ENCODE assay signal across 11 cellular contexts in genomic region chr7:128867842-128868623, GRCh38. TPM values are rescaled to one million over a fixed set of nuclear protein-coding genes. Genes with fewer than 3 reads are reported as not detected.
DNase-seq lines count a peak whose midpoint lies in the region; ATAC-seq and TF ChIP-seq lines count a peak whose summit lies in the region.
"Had no signal": no experiment of that assay in that cellular context is flagged by ENCODE, and none has a peak within 500 bp of the region (broad histone marks: within the 10 kb centered on the region; RNA-seq: fewer than 3 reads in every experiment).

No MANE protein-coding gene starts in this region.

- peaks cover 0 to 24% of the 10 kb centered on the region in 2 experiments; a peak in 1 of 4 replicates for H3K4me1 ChIP-seq in SK-N-SH (ENCODE audit: control insufficient read depth in 1 of 2, insufficient read depth in 2 of 2, low read depth in 1 of 2, low read length in 1 of 2)

- H2AFZ ChIP-seq in SK-N-SH (ENCODE audit: low read depth), result no peak overlapping the region

- H3K36me3 ChIP-seq in SK-N-SH (replicated peaks in 1 of 2; ENCODE audit: control insufficient read depth in 1 of 2, insufficient read depth in 2 of 2, low read length in 1 of 2), result peaks cover 8 to 14% of the 10 kb centered on the region in 2 experiments

- no peaks in the 10 kb centered on the region for H3K9me3 ChIP-seq in SK-N-SH

- in situ Hi-C loops in GM13977 (cut with MboI; ENCODE audit: low pct_unique_long_range_greater_than_20kb, low sequenced_read_pairs, unreplicated experiment), result no loop called here

- peaks cover 20% of the 10 kb centered on the region for H4K20me1 ChIP-seq in SK-N-SH (ENCODE audit: insufficient read depth)

- H3K4me2 ChIP-seq in SK-N-SH, result no peak overlapping the region

- 85% methylated on average over 11 of the region's 11 CpGs for WGBS in SK-N-SH (ENCODE audit: low lambda C conversion rate)

- no peak for TF ChIP-seq RAD21 in SK-N-SH (IDR thresholded peaks at IDR 0.05; ENCODE audit: low read length)

- POLR2A ChIA-PET in SK-N-SH (lab: Yijun Ruan, JAX), result interaction anchor here (0.7 to 1.2 kb wide), 2 partner anchors 26 to 55 kb away, joined by 3 read pairs; no protein-coding TSS in a partner anchor

- H3K9me2 ChIP-seq in SK-N-SH, result no peaks in the 10 kb centered on the region

- no peaks in the 10 kb centered on the region for H3K27me3 ChIP-seq in SK-N-SH (ENCODE audit: insufficient read depth)

- peak; percentile 12 for ATAC-seq in left colon
- no peak for ATAC-seq in GM21723 (IDR thresholded peaks at IDR 0.05; ENCODE audit: unreplicated experiment)

- DNase-seq in DMS 273 treated with DMSO at 0.1 percent for 48 hours (lab: John Stamatoyannopoulos, UW), result peak; percentile 94
- peak; percentile 84 for DNase-seq in NCI-H146 (lab: John Stamatoyannopoulos, UW)
- peak; percentile 71 for DNase-seq in SK-N-SH
- peak in 1 of 2 donors; percentile 64 for DNase-seq in left colon
- no peak for DNase-seq in ecto neural progenitor cell (ENCODE audit: low spot score)
- no peak for DNase-seq in kidney glomerular epithelial cell (lab: John Stamatoyannopoulos, UW)
- no peak for DNase-seq in GM13977 (ENCODE audit: low spot score)
- DNase-seq: left cardiac atrium; stimulated activated CD4-positive, alpha-beta T cell treated with anti-CD3 and anti-CD28 coated beads, Interleukin-15, amount 100 ng/mL, for 24 hours had no signal

- H3K9ac ChIP-seq in SK-N-SH, result no peak overlapping the region

- H3K27ac ChIP-seq in SK-N-SH (ENCODE audit: low read depth in 2 of 2, low read length in 1 of 2), result no peak overlapping the region

- intact Hi-C loops in left colon (cut with DNase I, micrococcal nuclease), result no loop called here

- no peak for TF ChIP-seq EP300 in SK-N-SH (IDR thresholded peaks at IDR 0.05; ENCODE audit: borderline replicate concordance in 1 of 2, low read depth in 1 of 2, low read length in 1 of 2)

- TF ChIP-seq CTCF in SK-N-SH (IDR thresholded peaks at IDR 0.05), result no peak
- no peak for TF ChIP-seq CTCF in GM13977 (IDR thresholded peaks at IDR 0.05; ENCODE audit: extremely low read depth, insufficient read depth, missing control alignments)

- CTCF ChIA-PET in SK-N-SH (lab: Yijun Ruan, JAX), result interaction anchor here (0.7 to 11.7 kb wide), 10 partner anchors 13 to 445 kb away, joined by 3 to 181 read pairs (median 3); partner anchors contain the start of gene METTL2B

- peaks cover 17% of the 10 kb centered on the region for H3K79me2 ChIP-seq in SK-N-SH (ENCODE audit: insufficient read depth)

- no peak overlapping the region for H3K4me3 ChIP-seq in SK-N-SH (ENCODE audit: low read depth in 2 of 2, low read length in 1 of 2)

- peaks cover 20% of the 10 kb centered on the region for H3F3A ChIP-seq in SK-N-SH (replicated peaks; ENCODE audit: insufficient read depth)

TF ChIP-seq in SK-N-SH, 30 proteins besides CTCF, POLR2A, EP300 and RAD21:
- TF ChIP-seq, protein P1, sequence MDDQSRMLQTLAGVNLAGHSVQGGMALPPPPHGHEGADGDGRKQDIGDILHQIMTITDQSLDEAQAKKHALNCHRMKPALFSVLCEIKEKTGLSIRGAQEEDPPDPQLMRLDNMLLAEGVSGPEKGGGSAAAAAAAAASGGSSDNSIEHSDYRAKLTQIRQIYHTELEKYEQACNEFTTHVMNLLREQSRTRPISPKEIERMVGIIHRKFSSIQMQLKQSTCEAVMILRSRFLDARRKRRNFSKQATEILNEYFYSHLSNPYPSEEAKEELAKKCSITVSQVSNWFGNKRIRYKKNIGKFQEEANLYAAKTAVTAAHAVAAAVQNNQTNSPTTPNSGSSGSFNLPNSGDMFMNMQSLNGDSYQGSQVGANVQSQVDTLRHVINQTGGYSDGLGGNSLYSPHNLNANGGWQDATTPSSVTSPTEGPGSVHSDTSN (IDR thresholded peaks at IDR 0.05), result peak; percentile 53; the same call in 1 of the 2 replicates
- TF ChIP-seq NFIC (IDR thresholded peaks at IDR 0.05; ENCODE audit: borderline replicate concordance) (peak; percentile 53; the same call in 1 of the 2 replicates), RXRA (IDR thresholded peaks at IDR 0.05; ENCODE audit: borderline replicate concordance, low read depth) (no peak)

RNA-seq across cellular contexts. Expression of gene ATP6V1F, which starts 5.4 kb away (rescaled TPM):
- polyA plus RNA-seq in SK-N-SH (2012; rRNA removed), result 437 and 495 TPM in 2 replicates
- polyA plus RNA-seq in SK-N-SH (2012; cell fraction: cytosol; rRNA removed), result 349 and 422 TPM in 2 replicates
- 110 and 142 TPM in 2 replicates for polyA plus RNA-seq in SK-N-SH (2012; cell fraction: nucleus; rRNA removed)
- total RNA-seq in left colon, result 10 to 100 TPM; 65.8 to 78.5 TPM

RNA-seq across cellular contexts. Expression of gene FLNC, which starts 37.8 kb away (rescaled TPM):
- polyA plus RNA-seq in SK-N-SH (2012; rRNA removed), result 22.5 and 43.7 TPM in 2 replicates
- polyA plus RNA-seq in SK-N-SH (2012; cell fraction: cytosol; rRNA removed), result 12.3 and 24.8 TPM in 2 replicates
- 109 and 117 TPM in 2 replicates for polyA plus RNA-seq in SK-N-SH (2012; cell fraction: nucleus; rRNA removed)
- total RNA-seq in left colon, result 10 to 100 TPM in 1 of 2 donors, 1 to 10 TPM in 1; 2.4 to 41.4 TPM

RNA-seq across cellular contexts. Expression of gene KCP, which starts 42.5 kb away (rescaled TPM):
- not detected in 2 replicates for polyA plus RNA-seq in SK-N-SH (2012; rRNA removed)
- polyA plus RNA-seq in SK-N-SH (2012; cell fraction: cytosol; rRNA removed), result 0.01 TPM in 1 of 2 replicates, not detected in the other
- 0.08 and 0.11 TPM in 2 replicates for polyA plus RNA-seq in SK-N-SH (2012; cell fraction: nucleus; rRNA removed)
- 1 to 10 TPM in 1 of 2 donors, under 1 TPM in 1; 0.81 to 1.6 TPM for total RNA-seq in left colon
- total RNA-seq: M059J had no signal

Comparison
In these comparisons a context has a peak if more than half of its experiments do, and no peak if none do; other contexts are left out.
1. DNase-seq: peak in DMS 273 treated with DMSO at 0.1 percent for 48 hours (single experiment), NCI-H146 (single experiment) and SK-N-SH (single experiment); none in ecto neural progenitor cell (single experiment), kidney glomerular epithelial cell (single experiment) and GM13977 (single experiment).